ENCODE assay signal across 1 cellular context in genomic region chr19:45485301-45486077, GRCh38.
TF ChIP-seq lines count a peak whose summit lies in the region.

No MANE protein-coding gene starts in this region.

TF ChIP-seq in K562, 482 proteins besides CTCF, POLR2A, EP300 and RAD21 (continued from another document and continues in another):
- TF ChIP-seq ZNF277 (CRISPR knock-in tag; IDR thresholded peaks at IDR 0.05; ENCODE audit: borderline replicate concordance) (no peak), ZKSCAN1 (IDR thresholded peaks at IDR 0.05; ENCODE audit: low read depth, low read length) (no peak), NFIX (CRISPR knock-in tag; IDR thresholded peaks at IDR 0.05; ENCODE audit: low read depth) (no peak), RBBP5 (IDR thresholded peaks at IDR 0.05; ENCODE audit: borderline replicate concordance, insufficient read depth, low read length, poor library complexity, severe bottlenecking) (no peak), NRF1 (conservative IDR thresholded peaks at IDR 0.05 in 1 of 2, IDR thresholded peaks at IDR 0.05 in 1 of 2) (0 out of 4 replicates have a peak, but pooled peaks of 1 of the 2 experiments have one; percentile 19), ZNF239 (CRISPR knock-in tag; IDR thresholded peaks at IDR 0.05) (no peak; the same call in 1 of the 2 replicates), TGIF2 (CRISPR knock-in tag; IDR thresholded peaks at IDR 0.05) (no peak), TSHZ1 (CRISPR knock-in tag; IDR thresholded peaks at IDR 0.05) (no peak), POLR3A (IDR thresholded peaks at IDR 0.05; ENCODE audit: borderline replicate concordance, extremely low read depth, insufficient read depth, insufficient read length) (no peak), PHF8 (IDR thresholded peaks at IDR 0.05; ENCODE audit: borderline replicate concordance, low read length) (no peak; the same call in 1 of the 2 replicates), HES1 (IDR thresholded peaks at IDR 0.05; ENCODE audit: low read depth) (no peak), CREB3 (tag; conservative IDR thresholded peaks at IDR 0.05; ENCODE audit: low read depth) (no peak), CHCHD3 (CRISPR knock-in tag; IDR thresholded peaks at IDR 0.05) (no peak), U2AF1 (optimal IDR thresholded peaks at IDR 0.05; ENCODE audit: low read depth, low read length) (no peak), DDX20 (tag; IDR thresholded peaks at IDR 0.05; ENCODE audit: low read depth) (no peak), SMARCA5 (IDR thresholded peaks at IDR 0.05) (no peak), RCOR1 (IDR thresholded peaks at IDR 0.05; ENCODE audit: borderline replicate concordance in 1 of 2, low read depth in 2 of 2, low read length in 2 of 2) (peak in 1 of 2 experiments; percentile 61; a peak in 1 of 4 replicates), BACH1 (tag; IDR thresholded peaks at IDR 0.05) (peak; percentile 77; the same call in 1 of the 2 replicates), HLTF (IDR thresholded peaks at IDR 0.05) (no peak), FOXP1 (CRISPR knock-in tag; IDR thresholded peaks at IDR 0.05) (no peak), RB1 (IDR thresholded peaks at IDR 0.05; ENCODE audit: low read depth) (peak; percentile 79), SNAPC5 (CRISPR knock-in tag; IDR thresholded peaks at IDR 0.05) (no peak), CREB3L1 (IDR thresholded peaks at IDR 0.05; ENCODE audit: borderline replicate concordance, low read depth) (peak; percentile 72; the same call in 1 of the 2 replicates), ARID4B (CRISPR knock-in tag; IDR thresholded peaks at IDR 0.05) (no peak), TFAM (CRISPR knock-in tag; conservative IDR thresholded peaks at IDR 0.05) (no peak), ATF7 (IDR thresholded peaks at IDR 0.05) (peak; percentile 19; the same call in 1 of the 2 replicates), NCOA1 (IDR thresholded peaks at IDR 0.05; ENCODE audit: low read depth) (0 out of 2 replicates have a peak, but pooled peaks have one; percentile 21), BRCA1 (IDR thresholded peaks at IDR 0.05) (no peak), BRCA1 (CRISPR knock-in tag; IDR thresholded peaks at IDR 0.05) (no peak), ZNF644 (tag; IDR thresholded peaks at IDR 0.05; ENCODE audit: low read depth) (peak; percentile 92), ZNF583 (CRISPR knock-in tag; IDR thresholded peaks at IDR 0.05) (no peak), SRF (CRISPR knock-in tag; IDR thresholded peaks at IDR 0.05) (peak in 1 of 2 experiments; percentile 57; a peak in 1 of 4 replicates), RUNX1 (IDR thresholded peaks at IDR 0.05; ENCODE audit: low read depth) (no peak), ZNF830 (CRISPR knock-in tag; IDR thresholded peaks at IDR 0.05) (no peak), THAP12 (CRISPR knock-in tag; IDR thresholded peaks at IDR 0.05) (no peak), NELFE (IDR thresholded peaks at IDR 0.05; ENCODE audit: insufficient read depth, insufficient read length) (no peak), ZMIZ1 (IDR thresholded peaks at IDR 0.05; ENCODE audit: low read depth in 2 of 2, low read length in 2 of 2) (peak in 1 of 2 experiments; percentile 35; a peak in 1 of 4 replicates), NR0B1 (IDR thresholded peaks at IDR 0.05; ENCODE audit: partially characterized antibody) (no peak), RBM15 (IDR thresholded peaks at IDR 0.05; ENCODE audit: insufficient read depth, low read length) (no peak), DIDO1 (tag; IDR thresholded peaks at IDR 0.05; ENCODE audit: low read depth) (no peak), THRAP3 (IDR thresholded peaks at IDR 0.05; ENCODE audit: borderline replicate concordance) (no peak), ZNF175 (CRISPR knock-in tag; IDR thresholded peaks at IDR 0.05; ENCODE audit: low read depth) (peak; percentile 82; the same call in 1 of the 2 replicates), PCBP1 (IDR thresholded peaks at IDR 0.05; ENCODE audit: low read depth, low read length, poor library complexity, severe bottlenecking) (no peak), CBX1 (IDR thresholded peaks at IDR 0.05; ENCODE audit: low read depth) (peak; percentile 76; the same call in 1 of the 2 replicates), RBM17 (IDR thresholded peaks at IDR 0.05; ENCODE audit: borderline replicate concordance, low read depth, low read length) (no peak)
